In genomic region chr2:152222975-152223638, GRCh38 we compare ENCODE assay signal across 8 cellular contexts. TPM values are rescaled to one million over a fixed set of nuclear protein-coding genes. Genes with fewer than 3 reads are reported as not detected.
A peak's percentile ranks its signal among the peaks of the same experiment; 100 is the strongest.
DNase-seq lines count a peak whose midpoint lies in the region; ATAC-seq lines count a peak whose summit lies in the region.

No MANE protein-coding gene starts in this region.

- H3K27me3 Mint-ChIP-seq in natural killer cell treated with Interleukin-12 subunit alpha and Interleukin-12 subunit beta and Interleukin-15 and Interleukin-18, amount 100 ng/mL, for 72 hours: peaks cover 26 to 33% of the 10 kb centered on the region in 2 donors

- DNase-seq in DMS153 treated with DMSO at 0.1 percent for 48 hours (lab: John Stamatoyannopoulos, UW; ENCODE audit: unreplicated experiment) (peak; percentile 45), NCI-H2171 treated with DMSO at 0.1 percent for 48 hours (lab: John Stamatoyannopoulos, UW) (peak; percentile 86), dermis blood vessel endothelial cell (peak; percentile 84), non-pigmented ciliary epithelial cell (ENCODE audit: low read depth) (peak; percentile 81), mesenteric fat pad (ENCODE audit: low spot score) (no peak), RKO (ENCODE audit: low spot score) (no peak), T-helper 1 cell (no peak)
- DNase-seq in natural killer cell treated with Interleukin-12 subunit alpha and Interleukin-12 subunit beta and Interleukin-15 and Interleukin-18, amount 100 ng/mL, for 72 hours (ENCODE audit: low spot score): no peak

- no peak for ATAC-seq in natural killer cell treated with Interleukin-12 subunit alpha and Interleukin-12 subunit beta and Interleukin-15 and Interleukin-18, amount 100 ng/mL, for 72 hours

- no peaks in the 10 kb centered on the region for H3K4me1 Mint-ChIP-seq in natural killer cell treated with Interleukin-12 subunit alpha and Interleukin-12 subunit beta and Interleukin-15 and Interleukin-18, amount 100 ng/mL, for 72 hours (ENCODE audit: low read depth in 2 of 2)

- no peaks in the 10 kb centered on the region for H3K9me3 Mint-ChIP-seq in natural killer cell treated with Interleukin-12 subunit alpha and Interleukin-12 subunit beta and Interleukin-15 and Interleukin-18, amount 100 ng/mL, for 72 hours

- H3K36me3 Mint-ChIP-seq in natural killer cell treated with Interleukin-12 subunit alpha and Interleukin-12 subunit beta and Interleukin-15 and Interleukin-18, amount 100 ng/mL, for 72 hours: no peaks in the 10 kb centered on the region

- no peak overlapping the region for H3K4me3 Mint-ChIP-seq in natural killer cell treated with Interleukin-12 subunit alpha and Interleukin-12 subunit beta and Interleukin-15 and Interleukin-18, amount 100 ng/mL, for 72 hours

- H3K27ac Mint-ChIP-seq in natural killer cell treated with Interleukin-12 subunit alpha and Interleukin-12 subunit beta and Interleukin-15 and Interleukin-18, amount 100 ng/mL, for 72 hours: no peak overlapping the region

RNA-seq across cellular contexts. Expression of gene STAM2, which starts 47.5 kb away (rescaled TPM):
- total RNA-seq in dermis blood vessel endothelial cell (28.9 and 30.6 TPM in 2 replicates), mesenteric fat pad (31.4 TPM)
- 10 to 100 TPM; 14.4 to 24.3 TPM for total RNA-seq in natural killer cell treated with Interleukin-12 subunit alpha and Interleukin-12 subunit beta and Interleukin-15 and Interleukin-18, amount 100 ng/mL, for 72 hours

Comparison
In these comparisons a context has a peak if more than half of its experiments do, and no peak if none do; other contexts are left out.
1. DNase-seq: peak in DMS153 treated with DMSO at 0.1 percent for 48 hours (single experiment), NCI-H2171 treated with DMSO at 0.1 percent for 48 hours (single experiment), dermis blood vessel endothelial cell (single experiment) and non-pigmented ciliary epithelial cell (single experiment); none in mesenteric fat pad (single experiment), natural killer cell treated with Interleukin-12 subunit alpha and Interleukin-12 subunit beta and Interleukin-15 and Interleukin-18, amount 100 ng/mL, for 72 hours (single experiment), RKO (single experiment) and T-helper 1 cell (0 of 5).